ENCODE assay signal across 9 cellular contexts in the genomic region with DNA sequence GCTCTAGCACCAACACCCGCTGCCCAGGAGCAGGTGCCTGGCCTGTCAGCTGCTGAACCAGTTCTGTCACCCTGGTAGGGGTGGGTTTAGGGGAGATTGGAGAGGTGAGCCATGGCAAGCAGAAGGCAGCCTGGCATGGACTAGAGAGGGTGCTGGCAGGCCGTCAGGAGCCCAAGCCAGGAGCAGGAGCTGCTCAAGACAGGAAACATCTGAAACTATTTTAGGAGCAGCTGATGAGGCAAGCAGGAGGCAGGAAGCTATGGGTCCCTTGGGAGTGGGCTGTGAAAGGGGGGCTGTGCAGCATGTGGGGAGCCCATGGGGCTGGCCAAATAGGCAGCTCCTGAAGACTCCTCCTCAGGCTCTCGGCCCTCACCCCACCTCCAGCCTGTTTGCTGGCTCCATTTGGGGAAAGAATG. TPM values are rescaled to one million over a fixed set of nuclear protein-coding genes. Genes with fewer than 3 reads are reported as not detected.
A peak's percentile ranks its signal among the peaks of the same experiment; 100 is the strongest.
DNase-seq lines count a peak whose midpoint lies in the region; ATAC-seq and TF ChIP-seq lines count a peak whose summit lies in the region.
"Had no signal": no experiment of that assay in that cellular context is flagged by ENCODE, and none has a peak within 500 bp of the region (broad histone marks: within the 10 kb centered on the region; RNA-seq: fewer than 3 reads in every experiment).

No MANE protein-coding gene starts in this region.

- peak overlapping the region; percentile 51 for H3K4me3 Mint-ChIP-seq in activated naive CD8-positive, alpha-beta T cell

- H3K27me3 ChIP-seq in HL-60 (ENCODE audit: insufficient read depth, poor library complexity, severe bottlenecking): no peaks in the 10 kb centered on the region
- no peaks in the 10 kb centered on the region for H3K27me3 ChIP-seq in right cardiac atrium (ENCODE audit: control insufficient read depth, insufficient read depth)

- DNase-seq in AG10803 (ENCODE audit: low read depth) (peak; percentile 98), HL-60 (ENCODE audit: low read depth in 1 of 2, low spot score in 1 of 2) (peak; percentile 74 to 88), right cardiac atrium (peak; percentile 87 to 94 (median 94)), smooth muscle cell of the brain vasculature (ENCODE audit: low read depth, low spot score) (peak; percentile 37), ecto neural progenitor cell (ENCODE audit: low spot score) (no peak)
- DNase-seq in stimulated activated CD4-positive, alpha-beta T cell treated with anti-CD3 and anti-CD28 coated beads, Interleukin-2, amount 100 ng/mL, for 48 hours: no peak

- H3K27ac ChIP-seq in HL-60 (replicated peaks) (peak overlapping the region; percentile 89), right cardiac atrium (ENCODE audit: low read length) (peak overlapping the region; percentile 31)

- peaks cover 54% of the 10 kb centered on the region for H3K4me1 Mint-ChIP-seq in activated naive CD8-positive, alpha-beta T cell (ENCODE audit: low read depth)

- intact Hi-C loops in right cardiac atrium (cut with DNase I): loop anchor here in 2 of 4 donors (2.0 to 10.0 kb wide), 2 partner anchors 33 to 99 kb away; a partner anchor contains a TSS

- 5% methylated on average over 3 of the region's 3 CpGs for WGBS in right cardiac atrium

- H3K4me3 ChIP-seq in AG10803 (ENCODE audit: low read length) (peak overlapping the region; percentile 20), HL-60 (replicated peaks; ENCODE audit: insufficient read depth, low read length) (peak overlapping the region; percentile 30), right cardiac atrium (ENCODE audit: low read length) (no peak overlapping the region)

- H3K27me3 Mint-ChIP-seq in activated naive CD8-positive, alpha-beta T cell: peaks cover 4% of the 10 kb centered on the region

- peaks cover 33% of the 10 kb centered on the region for H3K4me1 ChIP-seq in right cardiac atrium (ENCODE audit: control insufficient read depth, insufficient read depth, low read length)

- TF ChIP-seq CTCF in AG10803 (conservative IDR thresholded peaks at IDR 0.05; ENCODE audit: low read length) (no peak), HL-60 (IDR thresholded peaks at IDR 0.05; ENCODE audit: insufficient read depth, low read length) (no peak)

- no peaks in the 10 kb centered on the region for H3K36me3 Mint-ChIP-seq in activated naive CD8-positive, alpha-beta T cell

- H3K9me3 ChIP-seq in right cardiac atrium (ENCODE audit: control insufficient read depth, low read length): no peaks in the 10 kb centered on the region

- peak; percentile 68 for ATAC-seq in right cardiac atrium
- ATAC-seq in GM19467 (IDR thresholded peaks at IDR 0.05; ENCODE audit: unreplicated experiment): no peak

- H3K9me3 Mint-ChIP-seq in activated naive CD8-positive, alpha-beta T cell (ENCODE audit: low read depth): no peaks in the 10 kb centered on the region

- H3K27ac Mint-ChIP-seq in activated naive CD8-positive, alpha-beta T cell: peak overlapping the region; percentile 42

RNA-seq across cellular contexts. Expression of a gene that starts 2.3 kb away (rescaled TPM):
- 1 to 10 TPM; 2.2 to 6.4 (median 4.6) TPM for total RNA-seq in right cardiac atrium
- polyA plus RNA-seq in right cardiac atrium: 3.9 TPM

RNA-seq across cellular contexts. Expression of a gene that starts 5.7 kb away (rescaled TPM):
- total RNA-seq in right cardiac atrium: under 1 TPM in 1 of 4 donors, not detected in 3; 0.29 TPM
- polyA plus RNA-seq in right cardiac atrium: 0.07 TPM
- total RNA-seq: bronchial epithelial cell had no signal

RNA-seq across cellular contexts. Expression of a gene that starts 8.4 kb away (rescaled TPM):
- total RNA-seq in right cardiac atrium: 10 to 100 TPM; 25.5 to 40.5 (median 38.2) TPM
- polyA plus RNA-seq in right cardiac atrium: 25.1 TPM

RNA-seq across cellular contexts. Expression of a gene that starts 19.0 kb away (rescaled TPM):
- 10 to 100 TPM; 18.4 to 24.0 (median 21.7) TPM for total RNA-seq in right cardiac atrium
- polyA plus RNA-seq in right cardiac atrium: 14.6 TPM

RNA-seq across cellular contexts. Expression of a gene that starts 51.0 kb away (rescaled TPM):
- 1 to 10 TPM in 3 of 4 donors, under 1 TPM in 1; 0.68 to 1.5 (median 1.3) TPM for total RNA-seq in right cardiac atrium
- polyA plus RNA-seq in right cardiac atrium: 0.81 TPM

Comparison
In these comparisons a context has a peak if more than half of its experiments do, and no peak if none do; other contexts are left out.
1. DNase-seq: peak in AG10803 (single experiment), HL-60 (2 of 2), right cardiac atrium (3 of 3) and smooth muscle cell of the brain vasculature (single experiment); none in ecto neural progenitor cell (single experiment) and stimulated activated CD4-positive, alpha-beta T cell treated with anti-CD3 and anti-CD28 coated beads, Interleukin-2, amount 100 ng/mL, for 48 hours (0 of 2).